ENCODE assay signal across 22 cellular contexts in the genomic region with DNA sequence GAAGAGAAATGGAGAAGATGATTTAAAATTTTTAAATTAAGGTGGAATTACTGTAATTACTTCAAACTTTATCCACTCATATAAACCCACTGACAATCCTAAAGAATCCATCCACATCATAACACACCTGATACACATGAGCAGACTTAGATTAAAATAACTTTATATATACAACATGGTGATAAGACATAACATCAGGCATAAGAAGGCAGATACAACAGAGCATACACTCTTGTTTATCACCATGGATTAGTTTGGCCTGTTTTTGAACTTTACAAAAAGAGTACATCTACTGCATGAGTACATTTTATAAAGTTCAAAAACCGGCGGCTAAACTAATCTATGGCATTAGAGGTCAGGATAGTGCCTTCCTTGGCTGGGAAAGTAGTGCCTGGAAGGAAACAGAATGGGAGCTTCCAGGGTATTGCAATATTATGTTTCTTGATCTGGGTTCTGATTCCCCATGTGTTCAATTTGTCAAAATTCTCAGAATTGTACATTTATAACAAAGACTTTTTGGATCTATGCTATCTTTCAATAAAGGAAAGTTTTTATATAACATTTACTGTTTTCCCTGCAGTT. TPM values are rescaled to one million over a fixed set of nuclear protein-coding genes. Genes with fewer than 3 reads are reported as not detected.
DNase-seq lines count a peak whose midpoint lies in the region; ATAC-seq and TF ChIP-seq lines count a peak whose summit lies in the region.
"Had no signal": no experiment of that assay in that cellular context is flagged by ENCODE, and none has a peak within 500 bp of the region (broad histone marks: within the 10 kb centered on the region; RNA-seq: fewer than 3 reads in every experiment).

No MANE protein-coding gene starts in this region.

- no peak for DNase-seq in activated CD8-positive, alpha-beta T cell treated with anti-CD3 and anti-CD28 coated beads for 36 hours
- DNase-seq in activated CD8-positive, alpha-beta T cell treated with anti-CD3 and anti-CD28 coated beads, Interleukin-2, amount 10 ng/mL, durations not matched to agents 7 days and 5 days: no peak
- DNase-seq in CD8-positive, alpha-beta memory T cell: no peak
- DNase-seq in naive thymus-derived CD8-positive, alpha-beta T cell: no peak
- no peak for DNase-seq in SHP77 treated with DMSO at 0.1 percent for 48 hours (lab: John Stamatoyannopoulos, UW)
- DNase-seq: activated naive CD8-positive, alpha-beta T cell treated with anti-CD3 and anti-CD28 coated beads, Interleukin-2, amount 50 U/mL, for 24 hours; body of pancreas; effector CD8-positive, alpha-beta T cell; foreskin melanocyte; HFFc6; hippocampal formation; KG1; MV-4-11; NCI-H2171 treated with DMSO at 0.1 percent for 48 hours; NCI-H69; stomach; trophoblast cell had no signal

- no peak overlapping the region for H3K27ac ChIP-seq in CD8-positive, alpha-beta memory T cell (ENCODE audit: low read depth, low read length)
- H3K27ac ChIP-seq in VCaP: peak overlapping the region; percentile 28; the same call in 1 of the 2 replicates
- H3K27ac ChIP-seq: body of pancreas, RWPE1 had no signal

- H3K36me3 Mint-ChIP-seq in activated CD8-positive, alpha-beta T cell treated with anti-CD3 and anti-CD28 coated beads for 36 hours (ENCODE audit: low read depth): peaks cover 3% of the 10 kb centered on the region
- peaks cover 18% of the 10 kb centered on the region for H3K36me3 Mint-ChIP-seq in activated CD8-positive, alpha-beta T cell treated with anti-CD3 and anti-CD28 coated beads, Interleukin-2, amount 10 ng/mL, durations not matched to agents 7 days and 5 days (ENCODE audit: low read depth)
- peaks cover 1 to 19% (median 5%) of the 10 kb centered on the region in 3 donors for H3K36me3 Mint-ChIP-seq in CD8-positive, alpha-beta memory T cell
- peaks cover 0 to 29% (median 0%) of the 10 kb centered on the region in 3 donors for H3K36me3 Mint-ChIP-seq in naive thymus-derived CD8-positive, alpha-beta T cell

- intact Hi-C loops in activated CD8-positive, alpha-beta T cell treated with anti-CD3 and anti-CD28 coated beads for 36 hours (cut with micrococcal nuclease): no loop called here

- CTCF ChIA-PET in activated CD8-positive, alpha-beta T cell treated with anti-CD3 and anti-CD28 coated beads for 36 hours (lab: Charles Lee): interaction anchor here (2.3 kb wide), 1 partner anchor 22 kb away, joined by 12 read pairs; no protein-coding TSS in a partner anchor
- CTCF ChIA-PET in activated CD8-positive, alpha-beta T cell treated with anti-CD3 and anti-CD28 coated beads, Interleukin-2, amount 10 ng/mL, durations not matched to agents 7 days and 5 days (lab: Charles Lee): no interaction called here
- CTCF ChIA-PET in CD8-positive, alpha-beta memory T cell (lab: Charles Lee): no interaction called here

- no peak for TF ChIP-seq CTCF in activated CD8-positive, alpha-beta T cell treated with anti-CD3 and anti-CD28 coated beads for 36 hours (IDR thresholded peaks at IDR 0.05)
- no peak for TF ChIP-seq CTCF in VCaP (conservative IDR thresholded peaks at IDR 0.05)

- no peak overlapping the region for H3K4me3 Mint-ChIP-seq in activated CD8-positive, alpha-beta T cell treated with anti-CD3 and anti-CD28 coated beads for 36 hours
- H3K4me3 Mint-ChIP-seq in activated CD8-positive, alpha-beta T cell treated with anti-CD3 and anti-CD28 coated beads, Interleukin-2, amount 10 ng/mL, durations not matched to agents 7 days and 5 days: no peak overlapping the region
- peak overlapping the region; percentile 7 to 79 (median 25) for H3K4me3 Mint-ChIP-seq in CD8-positive, alpha-beta memory T cell
- peak overlapping the region in 9 of 10 donors; percentile 27 to 68 (median 46) for H3K4me3 Mint-ChIP-seq in naive thymus-derived CD8-positive, alpha-beta T cell
- H3K4me3 Mint-ChIP-seq: activated naive CD8-positive, alpha-beta T cell treated with anti-CD3 and anti-CD28 coated beads, Interleukin-2, amount 50 U/mL, for 24 hours had no signal

- no peaks in the 10 kb centered on the region for H3K9me3 Mint-ChIP-seq in activated CD8-positive, alpha-beta T cell treated with anti-CD3 and anti-CD28 coated beads for 36 hours
- no peaks in the 10 kb centered on the region for H3K9me3 Mint-ChIP-seq in activated CD8-positive, alpha-beta T cell treated with anti-CD3 and anti-CD28 coated beads, Interleukin-2, amount 10 ng/mL, durations not matched to agents 7 days and 5 days (ENCODE audit: insufficient read depth)
- no peaks in the 10 kb centered on the region for H3K9me3 Mint-ChIP-seq in CD8-positive, alpha-beta memory T cell
- H3K9me3 Mint-ChIP-seq in naive thymus-derived CD8-positive, alpha-beta T cell: no peaks in the 10 kb centered on the region
- H3K9me3 Mint-ChIP-seq: activated naive CD8-positive, alpha-beta T cell treated with anti-CD3 and anti-CD28 coated beads, Interleukin-2, amount 50 U/mL, for 24 hours; HFFc6 had no signal

- H3K4me3 ChIP-seq in CD8-positive, alpha-beta memory T cell (ENCODE audit: low read length): no peak overlapping the region
- H3K4me3 ChIP-seq: body of pancreas, lung, stomach had no signal

- POLR2A ChIA-PET in activated CD8-positive, alpha-beta T cell treated with anti-CD3 and anti-CD28 coated beads for 36 hours (lab: Charles Lee): interaction anchor here (1.0 kb wide), 1 partner anchor 16 kb away, joined by 3 read pairs; no protein-coding TSS in a partner anchor
- POLR2A ChIA-PET in activated CD8-positive, alpha-beta T cell treated with anti-CD3 and anti-CD28 coated beads, Interleukin-2, amount 10 ng/mL, durations not matched to agents 7 days and 5 days (lab: Charles Lee): no interaction called here
- POLR2A ChIA-PET in CD8-positive, alpha-beta memory T cell (lab: Charles Lee): no interaction called here
- POLR2A ChIA-PET in naive thymus-derived CD8-positive, alpha-beta T cell (lab: Charles Lee): no interaction called here

- H3K9me3 ChIP-seq in CD8-positive, alpha-beta memory T cell (ENCODE audit: low read length): no peaks in the 10 kb centered on the region
- H3K9me3 ChIP-seq: body of pancreas, stomach had no signal

- peak; percentile 30 for ATAC-seq in activated CD8-positive, alpha-beta T cell treated with anti-CD3 and anti-CD28 coated beads for 36 hours
- ATAC-seq in activated CD8-positive, alpha-beta T cell treated with anti-CD3 and anti-CD28 coated beads, Interleukin-2, amount 10 ng/mL, durations not matched to agents 7 days and 5 days: no peak
- peak in 1 of 2 donors; percentile 57 for ATAC-seq in naive thymus-derived CD8-positive, alpha-beta T cell
- ATAC-seq in esophagus mucosa: no peak
- ATAC-seq in GM21786 (IDR thresholded peaks at IDR 0.05; ENCODE audit: unreplicated experiment): no peak
- ATAC-seq: activated naive CD8-positive, alpha-beta T cell treated with anti-CD3 and anti-CD28 coated beads, Interleukin-2, amount 50 U/mL, for 24 hours; body of pancreas had no signal

- no peaks in the 10 kb centered on the region for H3K27me3 ChIP-seq in CD8-positive, alpha-beta memory T cell (ENCODE audit: insufficient read depth, low read length, poor library complexity, severe bottlenecking)
- H3K27me3 ChIP-seq: body of pancreas, stomach had no signal

- peaks cover 72% of the 10 kb centered on the region for H3K4me1 Mint-ChIP-seq in activated CD8-positive, alpha-beta T cell treated with anti-CD3 and anti-CD28 coated beads for 36 hours (ENCODE audit: low read depth)
- H3K4me1 Mint-ChIP-seq in activated CD8-positive, alpha-beta T cell treated with anti-CD3 and anti-CD28 coated beads, Interleukin-2, amount 10 ng/mL, durations not matched to agents 7 days and 5 days (ENCODE audit: low read depth): peaks cover 28% of the 10 kb centered on the region
- peaks cover 79 to 95% (median 93%) of the 10 kb centered on the region in 3 donors for H3K4me1 Mint-ChIP-seq in CD8-positive, alpha-beta memory T cell
- H3K4me1 Mint-ChIP-seq in naive thymus-derived CD8-positive, alpha-beta T cell: peaks cover 32 to 94% (median 71%) of the 10 kb centered on the region in 4 donors

- no peak overlapping the region for H3K27ac Mint-ChIP-seq in activated CD8-positive, alpha-beta T cell treated with anti-CD3 and anti-CD28 coated beads for 36 hours
- H3K27ac Mint-ChIP-seq in activated CD8-positive, alpha-beta T cell treated with anti-CD3 and anti-CD28 coated beads, Interleukin-2, amount 10 ng/mL, durations not matched to agents 7 days and 5 days: no peak overlapping the region
- H3K27ac Mint-ChIP-seq in CD8-positive, alpha-beta memory T cell: peak overlapping the region; percentile 3 to 91 (median 75)
- H3K27ac Mint-ChIP-seq in naive thymus-derived CD8-positive, alpha-beta T cell: peak overlapping the region; percentile 11 to 84 (median 66)
- H3K27ac Mint-ChIP-seq: HFFc6 had no signal

- peaks cover 55% of the 10 kb centered on the region for H3K4me1 ChIP-seq in CD8-positive, alpha-beta memory T cell (ENCODE audit: insufficient read depth, low read length)

- H3K36me3 ChIP-seq in CD8-positive, alpha-beta memory T cell (ENCODE audit: insufficient read depth, low read length): no peaks in the 10 kb centered on the region
- H3K36me3 ChIP-seq: stomach had no signal

- no peaks in the 10 kb centered on the region for H3K27me3 Mint-ChIP-seq in activated CD8-positive, alpha-beta T cell treated with anti-CD3 and anti-CD28 coated beads for 36 hours
- H3K27me3 Mint-ChIP-seq in activated CD8-positive, alpha-beta T cell treated with anti-CD3 and anti-CD28 coated beads, Interleukin-2, amount 10 ng/mL, durations not matched to agents 7 days and 5 days (ENCODE audit: low read depth): no peaks in the 10 kb centered on the region
- no peaks in the 10 kb centered on the region for H3K27me3 Mint-ChIP-seq in CD8-positive, alpha-beta memory T cell
- H3K27me3 Mint-ChIP-seq in naive thymus-derived CD8-positive, alpha-beta T cell: no peaks in the 10 kb centered on the region
- H3K27me3 Mint-ChIP-seq: activated naive CD8-positive, alpha-beta T cell treated with anti-CD3 and anti-CD28 coated beads, Interleukin-2, amount 50 U/mL, for 24 hours had no signal

RNA-seq across cellular contexts. Expression of gene RICTOR, which starts 15.1 kb away (rescaled TPM):
- 10 to 100 TPM; 23.9 to 26.1 TPM for total RNA-seq in activated CD8-positive, alpha-beta T cell treated with anti-CD3 and anti-CD28 coated beads for 36 hours
- 10 to 100 TPM; 38.8 to 41.6 TPM for total RNA-seq in activated CD8-positive, alpha-beta T cell treated with anti-CD3 and anti-CD28 coated beads, Interleukin-2, amount 10 ng/mL, durations not matched to agents 7 days and 5 days
- total RNA-seq in CD8-positive, alpha-beta memory T cell: 10 to 100 TPM; 32.0 to 32.9 TPM
- 12.1 TPM for polyA plus RNA-seq in CD8-positive, alpha-beta memory T cell
- 100 to 1,000 TPM in 1 of 2 experiments, 10 to 100 TPM in 1; 93.4 to 102 TPM for total RNA-seq in naive thymus-derived CD8-positive, alpha-beta T cell
- 10 to 100 TPM in 2 of 3 donors, 1 to 10 TPM in 1; 9.1 to 14.7 (median 11.2) TPM for polyA plus RNA-seq in naive thymus-derived CD8-positive, alpha-beta T cell
- 18.1 TPM for total RNA-seq in esophagus mucosa

Comparison
In these comparisons a context has a peak if more than half of its experiments do, and no peak if none do; other contexts are left out.
1. H3K27ac Mint-ChIP-seq: peak in CD8-positive, alpha-beta memory T cell (8 of 8) and naive thymus-derived CD8-positive, alpha-beta T cell (10 of 10); none in activated CD8-positive, alpha-beta T cell treated with anti-CD3 and anti-CD28 coated beads for 36 hours (single experiment) and activated CD8-positive, alpha-beta T cell treated with anti-CD3 and anti-CD28 coated beads, Interleukin-2, amount 10 ng/mL, durations not matched to agents 7 days and 5 days (single experiment).
2. H3K4me3 Mint-ChIP-seq: peak in CD8-positive, alpha-beta memory T cell (7 of 7) and naive thymus-derived CD8-positive, alpha-beta T cell (9 of 10); none in activated CD8-positive, alpha-beta T cell treated with anti-CD3 and anti-CD28 coated beads for 36 hours (single experiment) and activated CD8-positive, alpha-beta T cell treated with anti-CD3 and anti-CD28 coated beads, Interleukin-2, amount 10 ng/mL, durations not matched to agents 7 days and 5 days (single experiment).